In the genomic region with DNA sequence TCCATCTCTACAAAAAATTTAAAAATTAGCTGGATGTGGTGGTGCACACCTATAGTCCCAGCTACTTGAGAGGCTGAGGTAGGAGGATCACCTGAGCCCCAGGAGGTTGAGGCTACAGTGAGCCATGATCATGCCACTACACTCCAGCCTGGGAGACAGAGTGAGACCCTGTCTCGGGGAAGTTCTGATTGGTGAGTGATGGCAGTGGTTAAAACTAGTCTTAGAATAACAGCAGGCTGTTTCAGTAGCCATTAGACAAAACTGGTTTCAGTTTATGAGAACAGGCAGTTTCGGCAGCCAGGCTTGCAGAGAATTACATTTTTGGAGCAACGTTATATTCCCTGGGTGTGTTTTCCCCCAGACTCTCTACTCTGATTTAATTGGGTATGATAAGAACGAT, we compare ENCODE assay signal across 1 cellular context. TPM values are rescaled to one million over a fixed set of nuclear protein-coding genes. Genes with fewer than 3 reads are reported as not detected.
"Had no signal": no experiment of that assay in that cellular context is flagged by ENCODE, and none has a peak within 500 bp of the region (broad histone marks: within the 10 kb centered on the region; RNA-seq: fewer than 3 reads in every experiment).

No MANE protein-coding gene starts in this region.

RNA-seq across cellular contexts. Expression of a gene that starts 18.2 kb away (rescaled TPM):
- total RNA-seq: ascending aorta had no signal
